In genomic region chr9:79665926-79666325, GRCh38 we compare ENCODE assay signal across 21 cellular contexts.
DNase-seq lines count a peak whose midpoint lies in the region; ATAC-seq, FAIRE-seq and TF ChIP-seq lines count a peak whose summit lies in the region.
"Had no signal": no experiment of that assay in that cellular context is flagged by ENCODE, and none has a peak within 500 bp of the region (broad histone marks: within the 10 kb centered on the region; RNA-seq: fewer than 3 reads in every experiment).

No MANE protein-coding gene starts in this region.

- H3K4me2 ChIP-seq in endothelial cell of umbilical vein (ENCODE audit: insufficient read depth, low read length), result no peak overlapping the region

- no TSS peak for BruUV-seq in endothelial cell of umbilical vein (replicated peaks; lab: Mats Ljungman, UMichigan)

- no peak overlapping the region for H3K9ac ChIP-seq in endothelial cell of umbilical vein (replicated peaks; ENCODE audit: extremely low read depth, insufficient read depth, low read length)

- H3K27me3 Mint-ChIP-seq in HFFc6 (ENCODE audit: insufficient read depth), result peaks cover 11% of the 10 kb centered on the region; the same call in 1 of the 2 replicates
- no peaks in the 10 kb centered on the region for H3K27me3 Mint-ChIP-seq in osteocyte (ENCODE audit: unreplicated experiment)
- H3K27me3 Mint-ChIP-seq in activated T-helper 2 cell treated with anti-CD3 and anti-CD28 coated beads, Interferon-gamma antibody, Interleukin-2, Interleukin-4, amounts not matched to agents 10 μg/mL and 5 μg/mL and 100 μg/mL, durations not matched to agents 14 hours and 24 hours and 36 hours (ENCODE audit: low read depth), result no peaks in the 10 kb centered on the region

- no peak overlapping the region for H2AFZ ChIP-seq in endothelial cell of umbilical vein (ENCODE audit: low read depth, low read length)

- peak; percentile 41 for DNase-seq in EH (ENCODE audit: low read depth)
- peak; percentile 36 for DNase-seq in HFFc6
- no peak for DNase-seq in endothelial cell of umbilical vein (ENCODE audit: low read depth, low spot score)
- no peak for DNase-seq in osteocyte (ENCODE audit: extremely low spot score, unreplicated experiment)
- no peak for DNase-seq in RKO (ENCODE audit: low spot score)
- no peak for DNase-seq in activated T-helper 2 cell treated with anti-CD3 and anti-CD28 coated beads, Interferon-gamma antibody, Interleukin-2, Interleukin-4, amounts not matched to agents 10 μg/mL and 5 μg/mL and 100 μg/mL, durations not matched to agents 14 hours and 24 hours and 36 hours (ENCODE audit: low spot score)
- DNase-seq: C1 segment of cervical spinal cord, DND-41, KG1, NCI-H1417, NCI-H187, NCI-H226, NCI-H524, NCI-H82, SIG-M5 had no signal

- no peaks in the 10 kb centered on the region for H3K9me1 ChIP-seq in endothelial cell of umbilical vein (replicated peaks; ENCODE audit: control insufficient read depth, extremely low read depth, insufficient read depth, low read length)

- CTCF ChIA-PET in endothelial cell of umbilical vein (lab: Charles Lee), result interaction anchor here (0.6 to 0.9 kb wide), 4 partner anchors 8 to 1061 kb away, joined by 3 read pairs; no protein-coding TSS in a partner anchor

- POLR2A ChIA-PET in endothelial cell of umbilical vein (lab: Charles Lee), result interaction anchor here (0.6 kb wide), 1 partner anchor 39 kb away, joined by 3 read pairs; no protein-coding TSS in a partner anchor

- no peaks in the 10 kb centered on the region for H4K20me1 ChIP-seq in endothelial cell of umbilical vein (replicated peaks; ENCODE audit: control insufficient read depth, extremely low read depth, insufficient read depth, low read length)

- H3K27me3 ChIP-seq in endothelial cell of umbilical vein (ENCODE audit: control insufficient read depth in 2 of 2, insufficient read depth in 2 of 2, low read length in 2 of 2), result no peaks in the 10 kb centered on the region

- ATAC-seq in HG03045 (IDR thresholded peaks at IDR 0.05; ENCODE audit: unreplicated experiment), result no peak
- ATAC-seq: HepG2, SK-N-SH treated with all-trans-retinoic acid at 6 μM for 48 hours had no signal

- H3K36me3 ChIP-seq in endothelial cell of umbilical vein (ENCODE audit: control insufficient read depth in 2 of 2, extremely low read depth in 1 of 2, insufficient read depth in 2 of 2, low read length in 2 of 2), result no peaks in the 10 kb centered on the region
- H3K36me3 ChIP-seq: HAP-1 had no signal

- intact Hi-C loops in endothelial cell of umbilical vein (cut with micrococcal nuclease), result loop anchor here (10.0 kb wide), 1 partner anchor 139 kb away; no protein-coding TSS in a partner anchor
- intact Hi-C loops in activated T-helper 2 cell treated with anti-CD3 and anti-CD28 coated beads, Interferon-gamma antibody, Interleukin-2, Interleukin-4, amounts not matched to agents 10 μg/mL and 5 μg/mL and 100 μg/mL, durations not matched to agents 14 hours and 24 hours and 36 hours (cut with micrococcal nuclease), result no loop called here

- TF ChIP-seq POLR2A in endothelial cell of umbilical vein (IDR thresholded peaks at IDR 0.05; ENCODE audit: low read depth, low read length), result no peak

- H3K9me3 Mint-ChIP-seq in HFFc6 (no peaks in the 10 kb centered on the region), osteocyte (ENCODE audit: unreplicated experiment) (no peaks in the 10 kb centered on the region)
- no peaks in the 10 kb centered on the region for H3K9me3 Mint-ChIP-seq in activated T-helper 2 cell treated with anti-CD3 and anti-CD28 coated beads, Interferon-gamma antibody, Interleukin-2, Interleukin-4, amounts not matched to agents 10 μg/mL and 5 μg/mL and 100 μg/mL, durations not matched to agents 14 hours and 24 hours and 36 hours

- H3K4me3 Mint-ChIP-seq in HFFc6, result no peak overlapping the region
- H3K4me3 Mint-ChIP-seq in osteocyte (ENCODE audit: unreplicated experiment), result no peak overlapping the region
- H3K4me3 Mint-ChIP-seq in activated T-helper 2 cell treated with anti-CD3 and anti-CD28 coated beads, Interferon-gamma antibody, Interleukin-2, Interleukin-4, amounts not matched to agents 10 μg/mL and 5 μg/mL and 100 μg/mL, durations not matched to agents 14 hours and 24 hours and 36 hours (ENCODE audit: low read depth), result no peak overlapping the region

- dilution Hi-C loops in endothelial cell of umbilical vein (cut with MboI; ENCODE audit: extremely low pct_ligation_motif_present, low sequenced_read_pairs), result no loop called here

- H3K27ac Mint-ChIP-seq in HFFc6, result peak overlapping the region; percentile 38; the same call in 1 of the 2 replicates
- H3K27ac Mint-ChIP-seq in osteocyte (ENCODE audit: unreplicated experiment), result peak overlapping the region; percentile 86
- no peak overlapping the region for H3K27ac Mint-ChIP-seq in activated T-helper 2 cell treated with anti-CD3 and anti-CD28 coated beads, Interferon-gamma antibody, Interleukin-2, Interleukin-4, amounts not matched to agents 10 μg/mL and 5 μg/mL and 100 μg/mL, durations not matched to agents 14 hours and 24 hours and 36 hours

- H3K4me1 Mint-ChIP-seq in HFFc6 (ENCODE audit: low read depth) (peaks cover 95% of the 10 kb centered on the region), osteocyte (ENCODE audit: unreplicated experiment) (peaks cover 75% of the 10 kb centered on the region)
- H3K4me1 Mint-ChIP-seq in activated T-helper 2 cell treated with anti-CD3 and anti-CD28 coated beads, Interferon-gamma antibody, Interleukin-2, Interleukin-4, amounts not matched to agents 10 μg/mL and 5 μg/mL and 100 μg/mL, durations not matched to agents 14 hours and 24 hours and 36 hours (ENCODE audit: low read depth), result peaks cover 19% of the 10 kb centered on the region

- peak; percentile 33 for FAIRE-seq in endothelial cell of umbilical vein (lab: Jason Lieb, UNC)
- FAIRE-seq: G401.6, HepG2 had no signal

- no peak overlapping the region for H3K4me3 ChIP-seq in endothelial cell of umbilical vein (replicated peaks in 1 of 3; ENCODE audit: insufficient read depth in 1 of 3, low read depth in 1 of 3, low read length in 3 of 3)
- H3K4me3 ChIP-seq: HAP-1 had no signal

- H3K4me1 ChIP-seq in endothelial cell of umbilical vein (ENCODE audit: control insufficient read depth, extremely low read depth, insufficient read depth, low read length), result peaks cover 11% of the 10 kb centered on the region

- TF ChIP-seq CTCF in HFFc6 (IDR thresholded peaks at IDR 0.05) (no peak), endothelial cell of umbilical vein (IDR thresholded peaks at IDR 0.05; ENCODE audit: extremely low read depth in 1 of 2, insufficient read depth in 1 of 2, low read depth in 1 of 2, low read length in 2 of 2) (no peak), osteocyte (IDR thresholded peaks at IDR 0.05) (no peak)

- H3K36me3 Mint-ChIP-seq in HFFc6 (ENCODE audit: low read depth) (peaks cover 61% of the 10 kb centered on the region), osteocyte (ENCODE audit: unreplicated experiment) (peaks cover 28% of the 10 kb centered on the region)
- H3K36me3 Mint-ChIP-seq in activated T-helper 2 cell treated with anti-CD3 and anti-CD28 coated beads, Interferon-gamma antibody, Interleukin-2, Interleukin-4, amounts not matched to agents 10 μg/mL and 5 μg/mL and 100 μg/mL, durations not matched to agents 14 hours and 24 hours and 36 hours (ENCODE audit: low read depth), result peaks cover 12% of the 10 kb centered on the region

- no peak overlapping the region for H3K27ac ChIP-seq in endothelial cell of umbilical vein (ENCODE audit: insufficient read depth, low read depth, low read length)
- H3K27ac ChIP-seq: RWPE1 had no signal

- H3K9me3 ChIP-seq in endothelial cell of umbilical vein (replicated peaks; ENCODE audit: control insufficient read depth, insufficient read depth, low read length), result no peaks in the 10 kb centered on the region
- H3K9me3 ChIP-seq: HAP-1 had no signal

- H3K79me2 ChIP-seq in endothelial cell of umbilical vein (ENCODE audit: control insufficient read depth, insufficient read depth, low read length), result no peaks in the 10 kb centered on the region

TF ChIP-seq in endothelial cell of umbilical vein, 7 proteins besides CTCF, POLR2A, EP300 and RAD21:
- TF ChIP-seq FOS (IDR thresholded peaks at IDR 0.05; ENCODE audit: borderline replicate concordance, insufficient read depth, low read length) (no peak), JUN (IDR thresholded peaks at IDR 0.05; ENCODE audit: borderline replicate concordance, insufficient read depth, insufficient read length, low read depth) (no peak), MYC (IDR thresholded peaks at IDR 0.05; ENCODE audit: low read depth, low read length) (no peak), EZH2 (IDR thresholded peaks at IDR 0.05; ENCODE audit: borderline replicate concordance, low read depth, low read length, severe bottlenecking) (no peak), POLR2AphosphoS5 (IDR thresholded peaks at IDR 0.05; ENCODE audit: insufficient read depth, low read depth, low read length) (no peak), GATA2 (IDR thresholded peaks at IDR 0.05; ENCODE audit: insufficient read depth, insufficient read length, low read depth, low read length) (no peak)
- TF ChIP-seq, protein P1, sequence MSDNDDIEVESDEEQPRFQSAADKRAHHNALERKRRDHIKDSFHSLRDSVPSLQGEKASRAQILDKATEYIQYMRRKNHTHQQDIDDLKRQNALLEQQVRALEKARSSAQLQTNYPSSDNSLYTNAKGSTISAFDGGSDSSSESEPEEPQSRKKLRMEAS (IDR thresholded peaks at IDR 0.05; ENCODE audit: insufficient read depth, insufficient read length), result no peak

Comparison
In these comparisons a context has a peak if more than half of its experiments do, and no peak if none do; other contexts are left out.
1. DNase-seq: peak in EH (single experiment) and HFFc6 (single experiment); none in endothelial cell of umbilical vein (single experiment), osteocyte (single experiment), RKO (single experiment) and activated T-helper 2 cell treated with anti-CD3 and anti-CD28 coated beads, Interferon-gamma antibody, Interleukin-2, Interleukin-4, amounts not matched to agents 10 μg/mL and 5 μg/mL and 100 μg/mL, durations not matched to agents 14 hours and 24 hours and 36 hours (single experiment).